In the genomic region with DNA sequence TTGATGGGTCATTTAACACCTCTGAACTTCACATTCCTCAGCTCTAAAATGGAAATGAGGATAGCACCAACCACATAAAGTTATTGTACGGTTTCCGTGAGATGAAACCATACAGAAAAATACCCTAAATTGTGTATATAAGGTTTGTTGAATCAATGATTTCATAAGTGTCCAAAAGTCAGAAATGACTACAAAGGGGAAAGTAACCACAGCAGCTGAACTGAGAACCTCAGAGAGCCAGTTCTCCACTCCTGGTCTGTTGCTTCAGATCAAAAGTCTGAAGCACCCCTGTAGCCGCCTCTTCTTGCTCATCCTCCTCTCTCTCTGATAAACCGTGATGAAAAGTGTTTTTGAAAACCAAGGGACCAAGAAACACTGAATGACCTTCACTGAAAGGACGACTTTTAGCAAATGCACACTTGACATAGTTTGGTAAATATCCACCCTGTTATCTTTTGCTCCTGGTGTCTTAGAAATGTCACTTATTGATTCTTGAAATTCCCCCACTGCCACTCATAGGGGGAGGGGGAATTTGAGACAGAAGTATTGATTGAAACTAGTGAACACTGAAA, we compare ENCODE assay signal across 14 cellular contexts.
DNase-seq lines count a peak whose midpoint lies in the region; ATAC-seq and TF ChIP-seq lines count a peak whose summit lies in the region.
"Had no signal": no experiment of that assay in that cellular context is flagged by ENCODE, and none has a peak within 500 bp of the region (broad histone marks: within the 10 kb centered on the region; RNA-seq: fewer than 3 reads in every experiment).

No MANE protein-coding gene starts in this region.

- DNase-seq in GM10248 (ENCODE audit: extremely low spot score) (peak; percentile 37), NCI-H345 treated with DMSO at 0.1 percent for 48 hours (lab: John Stamatoyannopoulos, UW; ENCODE audit: unreplicated experiment) (no peak), NK-92 (lab: John Stamatoyannopoulos, UW; ENCODE audit: unreplicated experiment) (no peak)
- DNase-seq in stimulated activated CD8-positive, alpha-beta memory T cell treated with anti-CD3 and anti-CD28 coated beads, Interleukin-4, amount 100 ng/mL, for 48 hours = no peak
- DNase-seq in stimulated activated CD4-positive, alpha-beta T cell treated with anti-CD3 and anti-CD28 coated beads, Interleukin-2, amount 100 ng/mL, for 24 hours = no peak
- DNase-seq: activated effector memory CD4-positive, alpha-beta T cell treated with Interleukin-2 at 50 U/mL for 16 hours; DMS79; mammary epithelial cell; NCI-H1694; NCI-H524; nephron progenitor cell had no signal

- CTCF ChIA-PET in GM10248 (lab: Yijun Ruan, JAX) = interaction anchor here (0.9 to 6.3 kb wide), 6 partner anchors 25 to 353 kb away, joined by 3 to 66 read pairs (median 5); no protein-coding TSS in a partner anchor

- TF ChIP-seq CTCF in GM10248 (IDR thresholded peaks at IDR 0.05; ENCODE audit: control extremely low read depth, extremely low read depth, low read depth, missing control alignments) = no peak

- POLR2A ChIA-PET in GM10248 (lab: Yijun Ruan, JAX) = no interaction called here

- ATAC-seq in GM19023 (IDR thresholded peaks at IDR 0.05; ENCODE audit: unreplicated experiment) (peak; percentile 79), HG02678 (IDR thresholded peaks at IDR 0.05; ENCODE audit: unreplicated experiment) (peak; percentile 90), HG03432 (IDR thresholded peaks at IDR 0.05; ENCODE audit: unreplicated experiment) (peak; percentile 86)
